8 cellular contexts compared by ENCODE assay signal in the genomic region with DNA sequence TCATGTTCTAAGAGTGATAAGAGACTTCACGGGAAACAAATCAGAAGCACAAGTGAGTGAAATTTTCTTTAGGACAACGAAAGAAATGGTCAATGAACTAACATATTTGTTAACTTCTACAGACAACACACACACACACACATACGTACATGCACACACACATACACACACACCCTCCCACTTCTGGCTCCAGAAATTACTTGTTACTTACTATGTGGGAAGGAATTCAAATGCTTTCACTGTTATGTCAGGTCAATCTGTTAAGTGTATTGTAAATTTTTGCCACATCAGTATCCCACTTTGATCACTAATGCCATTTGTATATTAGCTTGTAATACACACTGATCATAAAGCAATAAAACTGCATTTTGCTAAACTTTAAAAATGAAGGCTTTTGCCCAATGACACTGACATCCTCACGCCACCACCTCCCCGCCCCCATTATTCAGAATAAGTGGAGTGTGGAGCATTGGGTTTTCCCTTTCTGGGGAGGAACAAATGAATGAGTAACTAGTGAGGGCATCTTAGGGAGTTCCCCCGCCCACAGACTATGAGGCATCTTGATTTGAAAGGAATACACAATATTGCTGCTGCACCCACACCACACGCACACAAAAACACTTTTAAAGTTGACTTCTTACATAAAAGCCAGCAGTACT.
A peak's percentile ranks its signal among the peaks of the same experiment; 100 is the strongest.
DNase-seq lines count a peak whose midpoint lies in the region; ATAC-seq lines count a peak whose summit lies in the region.

No MANE protein-coding gene starts in this region.

- peak; percentile 79 for DNase-seq in activated CD8-positive, alpha-beta memory T cell treated with anti-CD3 and anti-CD28 coated beads, Interleukin-2, amount 50 U/mL, for 4 hours
- DNase-seq in kidney tubule cell (ENCODE audit: low spot score) (peak; percentile 93), iPS-NIHi11 (ENCODE audit: low spot score) (no peak), SHP77 treated with DMSO at 0.1 percent for 48 hours (lab: John Stamatoyannopoulos, UW) (no peak), NCI-H1105 (lab: John Stamatoyannopoulos, UW) (no peak)

- ATAC-seq in GM18508 (IDR thresholded peaks at IDR 0.05; ENCODE audit: insufficient read depth, unreplicated experiment) (peak; percentile 57), HG03439 (IDR thresholded peaks at IDR 0.05; ENCODE audit: unreplicated experiment) (peak; percentile 51), GM19324 (IDR thresholded peaks at IDR 0.05; ENCODE audit: low FRiP score, unreplicated experiment) (no peak)

Comparison
In these comparisons a context has a peak if more than half of its experiments do, and no peak if none do; other contexts are left out.
1. DNase-seq: peak in activated CD8-positive, alpha-beta memory T cell treated with anti-CD3 and anti-CD28 coated beads, Interleukin-2, amount 50 U/mL, for 4 hours (single experiment) and kidney tubule cell (single experiment); none in iPS-NIHi11 (single experiment), SHP77 treated with DMSO at 0.1 percent for 48 hours (single experiment) and NCI-H1105 (single experiment).